8 cellular contexts compared by ENCODE assay signal in the genomic region with DNA sequence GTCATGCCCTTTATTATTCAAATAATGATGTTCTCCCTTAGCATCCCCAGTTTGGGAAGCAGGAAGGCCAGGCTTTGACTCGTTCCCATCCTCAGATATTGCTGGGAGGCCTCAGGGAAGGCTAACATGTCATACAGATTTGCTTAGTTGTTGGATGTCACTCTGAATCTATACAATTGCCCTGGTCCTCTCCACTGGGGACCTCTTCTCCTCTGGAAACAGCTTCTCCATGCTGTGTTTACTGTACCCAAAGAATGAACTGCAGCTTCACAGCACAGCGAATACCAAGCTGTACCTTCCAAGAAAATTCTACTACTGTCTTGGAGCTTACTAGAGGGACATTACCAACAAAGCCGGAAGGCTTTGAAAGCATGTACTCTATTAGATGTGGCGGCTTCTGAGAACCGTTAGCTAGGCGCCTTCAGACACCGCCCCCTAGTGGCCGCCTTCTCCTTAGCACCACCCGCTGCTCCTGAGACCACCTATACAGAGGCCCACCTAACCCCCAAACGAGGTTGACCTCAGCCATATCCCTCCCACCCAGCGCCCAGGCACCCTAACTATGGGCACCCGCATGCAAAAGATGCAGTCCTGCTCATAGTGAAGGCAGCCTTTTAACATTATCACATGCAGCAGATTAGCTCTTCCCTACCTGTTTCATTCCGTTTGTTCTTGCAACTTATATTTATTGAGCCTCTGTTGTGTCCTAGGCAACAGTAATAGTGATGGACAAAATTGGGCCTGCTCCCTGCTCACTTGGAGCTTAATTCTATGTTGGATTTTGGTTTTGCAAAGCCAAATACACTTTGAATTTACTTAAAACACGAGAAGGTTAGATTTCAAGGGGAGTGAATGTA. TPM values are rescaled to one million over a fixed set of nuclear protein-coding genes. Genes with fewer than 3 reads are reported as not detected.
DNase-seq lines count a peak whose midpoint lies in the region; ATAC-seq and TF ChIP-seq lines count a peak whose summit lies in the region.

No MANE protein-coding gene starts in this region.

- H3K27me3 ChIP-seq in H7 (ENCODE audit: control insufficient read depth, insufficient read depth, low read length) (no peaks in the 10 kb centered on the region; the same call in 1 of the 2 replicates), aorta (ENCODE audit: control insufficient read depth in 1 of 2, insufficient read depth in 2 of 2, low read length in 1 of 2) (no peaks in the 10 kb centered on the region)

- no peak overlapping the region for H3K4me3 Mint-ChIP-seq in activated naive CD8-positive, alpha-beta T cell treated with anti-CD3 and anti-CD28 coated beads, Interleukin-2, amount 10 ng/mL, durations not matched to agents 7 days and 5 days

- ATAC-seq in activated naive CD8-positive, alpha-beta T cell treated with anti-CD3 and anti-CD28 coated beads, Interleukin-2, amount 10 ng/mL, durations not matched to agents 7 days and 5 days (ENCODE audit: low read depth): no peak
- ATAC-seq in stimulated activated naive CD8-positive, alpha-beta T cell treated with anti-CD3 and anti-CD28 coated beads, Interleukin-15, Interleukin-2, amounts not matched to agents 100 U/mL and 50 U/mL, for 24 hours: no peak
- no peak for ATAC-seq in HG02840 (IDR thresholded peaks at IDR 0.05; ENCODE audit: low FRiP score, unreplicated experiment)
- no peak for ATAC-seq in HG02571 (IDR thresholded peaks at IDR 0.05; ENCODE audit: unreplicated experiment)
- ATAC-seq in aorta (ENCODE audit: low FRiP score): no peak

- H3K27me3 Mint-ChIP-seq in activated naive CD8-positive, alpha-beta T cell treated with anti-CD3 and anti-CD28 coated beads, Interleukin-2, amount 10 ng/mL, durations not matched to agents 7 days and 5 days: no peaks in the 10 kb centered on the region

- H3K9me3 Mint-ChIP-seq in activated naive CD8-positive, alpha-beta T cell treated with anti-CD3 and anti-CD28 coated beads, Interleukin-2, amount 10 ng/mL, durations not matched to agents 7 days and 5 days: no peaks in the 10 kb centered on the region

- peaks cover 57% of the 10 kb centered on the region for H3K36me3 Mint-ChIP-seq in activated naive CD8-positive, alpha-beta T cell treated with anti-CD3 and anti-CD28 coated beads, Interleukin-2, amount 10 ng/mL, durations not matched to agents 7 days and 5 days

- intact Hi-C loops in aorta (cut with DNase I): no loop called here

- no peak overlapping the region for H3K27ac Mint-ChIP-seq in activated naive CD8-positive, alpha-beta T cell treated with anti-CD3 and anti-CD28 coated beads, Interleukin-2, amount 10 ng/mL, durations not matched to agents 7 days and 5 days

- H3K4me1 ChIP-seq in aorta (ENCODE audit: control insufficient read depth in 1 of 2, insufficient read depth in 2 of 2, low read length in 2 of 2): no peaks in the 10 kb centered on the region

- WGBS in aorta, 2 donors: 26% methylated on average over 14 of the region's 14 CpGs

- H3K9me3 ChIP-seq in aorta (ENCODE audit: control insufficient read depth, low read length): no peaks in the 10 kb centered on the region

- no peaks in the 10 kb centered on the region for H3K4me1 Mint-ChIP-seq in activated naive CD8-positive, alpha-beta T cell treated with anti-CD3 and anti-CD28 coated beads, Interleukin-2, amount 10 ng/mL, durations not matched to agents 7 days and 5 days

- no peak overlapping the region for H3K27ac ChIP-seq in aorta (ENCODE audit: low read depth in 1 of 2, low read length in 2 of 2)

- peak; percentile 66 for TF ChIP-seq CTCF in AG10803 (conservative IDR thresholded peaks at IDR 0.05; ENCODE audit: low read length)

- H3K4me3 ChIP-seq in AG10803 (ENCODE audit: low read length) (no peak overlapping the region), H7 (ENCODE audit: insufficient read depth, low read depth, low read length) (no peak overlapping the region), aorta (ENCODE audit: low read length in 2 of 2) (no peak overlapping the region)

- H3K36me3 ChIP-seq in H7 (replicated peaks; ENCODE audit: control insufficient read depth, insufficient read depth, low read length) (no peaks in the 10 kb centered on the region), aorta (ENCODE audit: control insufficient read depth in 1 of 2, insufficient read depth in 2 of 2, low read length in 1 of 2) (no peaks in the 10 kb centered on the region)

- DNase-seq in AG10803 (ENCODE audit: low read depth) (peak; percentile 43), H7 (peak; percentile 86), iPS-NIHi11 (ENCODE audit: low spot score) (peak; percentile 88), aorta (no peak)
- DNase-seq in activated naive CD8-positive, alpha-beta T cell treated with anti-CD3 and anti-CD28 coated beads, Interleukin-2, amount 10 ng/mL, durations not matched to agents 7 days and 5 days: peak; percentile 39
- DNase-seq in stimulated activated naive CD8-positive, alpha-beta T cell treated with anti-CD3 and anti-CD28 coated beads, Interleukin-15, Interleukin-2, amounts not matched to agents 100 U/mL and 50 U/mL, for 24 hours: peak; percentile 42

- POLR2A ChIA-PET in activated naive CD8-positive, alpha-beta T cell treated with anti-CD3 and anti-CD28 coated beads, Interleukin-2, amount 10 ng/mL, durations not matched to agents 7 days and 5 days (lab: Charles Lee): no interaction called here

RNA-seq across cellular contexts. Expression of a gene that starts 34.9 kb away (rescaled TPM):
- total RNA-seq in H7 (2014; rRNA removed; shearing (Covaris generic)): 0.07 TPM in 1 of 2 replicates, not detected in the other
- not detected for total RNA-seq in activated naive CD8-positive, alpha-beta T cell treated with anti-CD3 and anti-CD28 coated beads, Interleukin-2, amount 10 ng/mL, durations not matched to agents 7 days and 5 days
- total RNA-seq in aorta: not detected
- polyA plus RNA-seq in aorta: not detected

Comparison
In these comparisons a context has a peak if more than half of its experiments do, and no peak if none do; other contexts are left out.
1. DNase-seq: peak in AG10803 (single experiment), H7 (single experiment), activated naive CD8-positive, alpha-beta T cell treated with anti-CD3 and anti-CD28 coated beads, Interleukin-2, amount 10 ng/mL, durations not matched to agents 7 days and 5 days (single experiment), iPS-NIHi11 (single experiment) and stimulated activated naive CD8-positive, alpha-beta T cell treated with anti-CD3 and anti-CD28 coated beads, Interleukin-15, Interleukin-2, amounts not matched to agents 100 U/mL and 50 U/mL, for 24 hours (single experiment); none in aorta (0 of 2).